ENCODE assay signal across 8 cellular contexts in the genomic region with DNA sequence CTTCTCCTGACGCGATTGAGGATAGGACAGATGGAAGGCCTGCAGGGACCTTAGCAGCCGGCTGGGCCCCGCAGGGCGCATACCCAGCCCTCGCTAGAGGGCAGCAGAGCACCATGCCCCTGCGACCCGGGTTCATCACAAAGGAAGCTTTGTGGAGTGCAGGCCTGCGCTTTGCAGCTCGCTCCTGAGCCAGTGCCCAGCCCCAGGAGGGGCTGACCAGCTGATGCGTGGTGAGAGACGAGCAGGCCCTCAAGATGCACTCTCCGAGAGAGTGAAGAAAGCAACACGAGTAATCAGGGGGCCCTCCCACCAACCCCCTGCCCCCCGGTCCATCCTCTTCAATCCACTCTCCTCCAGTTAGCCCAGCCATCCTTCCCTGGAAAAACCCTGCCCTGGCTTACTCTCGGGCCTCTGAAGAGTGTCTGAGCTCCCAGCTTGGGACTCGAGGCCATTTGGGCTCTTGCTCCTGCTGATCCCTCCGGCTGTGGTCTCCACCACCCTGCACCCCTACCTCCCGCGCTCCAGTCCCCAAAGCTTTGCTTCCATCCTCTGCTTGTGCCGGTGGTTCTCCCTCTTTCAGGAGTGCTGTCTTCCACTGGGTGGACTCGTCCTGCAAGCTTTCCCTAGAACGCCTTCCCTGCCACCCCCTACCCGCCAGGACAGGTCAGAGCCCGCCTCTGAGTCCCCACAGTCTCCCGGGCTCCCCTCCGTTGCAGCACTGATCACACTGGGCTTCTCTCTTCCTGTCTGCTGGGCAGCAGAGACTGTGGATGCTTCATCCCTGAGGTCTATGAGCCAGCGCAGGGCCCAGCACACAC. TPM values are rescaled to one million over a fixed set of nuclear protein-coding genes. Genes with fewer than 3 reads are reported as not detected.
A peak's percentile ranks its signal among the peaks of the same experiment; 100 is the strongest.
DNase-seq lines count a peak whose midpoint lies in the region; ATAC-seq, FAIRE-seq and TF ChIP-seq lines count a peak whose summit lies in the region.

No MANE protein-coding gene starts in this region.

- peaks cover 0 to 3% (median 0%) of the 10 kb centered on the region in 45 donors for H3K27me3 ChIP-seq in dorsolateral prefrontal cortex

- intact Hi-C loops in dorsolateral prefrontal cortex (cut with DNase I), result loop anchor here (1.0 to 5.0 kb wide), 4 partner anchors 44 to 184 kb away; no protein-coding TSS in a partner anchor
- intact Hi-C loops in lower leg skin (cut with DNase I; ENCODE audit: low total_unique reads), result loop anchor here (5.0 kb wide), 1 partner anchor 179 kb away; no protein-coding TSS in a partner anchor

- TF ChIP-seq POLR2A in lower leg skin (IDR thresholded peaks at IDR 0.05), result no peak

- no peak overlapping the region for H3K27ac ChIP-seq in dorsolateral prefrontal cortex

- H3K4me3 ChIP-seq in dorsolateral prefrontal cortex (no peak overlapping the region), lower leg skin (ENCODE audit: low read depth, poor library complexity, severe bottlenecking) (no peak overlapping the region)

- ATAC-seq in HG02571 (IDR thresholded peaks at IDR 0.05; ENCODE audit: unreplicated experiment), result no peak

- peak; percentile 96 for TF ChIP-seq CTCF in D721Med (IDR thresholded peaks at IDR 0.05; ENCODE audit: insufficient read depth, missing control alignments)
- TF ChIP-seq CTCF in dorsolateral prefrontal cortex (IDR thresholded peaks at IDR 0.05 in 54 of 56, conservative IDR thresholded peaks at IDR 0.05 in 2 of 56; ENCODE audit: low read depth in 1 of 56, partially characterized antibody in 56 of 56), result peak; percentile 53 to 96 (median 86)
- peak in 1 of 3 donors; percentile 26 for TF ChIP-seq CTCF in lower leg skin (IDR thresholded peaks at IDR 0.05)

- no peak for FAIRE-seq in D721Med (lab: Jason Lieb, UNC)

- DNase-seq in D721Med (ENCODE audit: insufficient read length, low spot score) (peak; percentile 78), HCEC 1CT (peak; percentile 71), NCI-H2227 (lab: John Stamatoyannopoulos, UW; ENCODE audit: unreplicated experiment) (peak; percentile 62), dorsolateral prefrontal cortex (peak; percentile 48 to 83 (median 74)), lower leg skin (ENCODE audit: low spot score in 2 of 2) (peak; percentile 44 to 90)
- peak; percentile 31 for DNase-seq in activated CD4-positive, alpha-beta T cell treated with anti-CD3 and anti-CD28 coated beads for 4 hours
- DNase-seq in stimulated activated CD4-positive, alpha-beta T cell treated with anti-CD3 and anti-CD28 coated beads, TNF-alpha, amount 100 ng/mL, for 24 hours (ENCODE audit: low read depth in 3 of 3), result peak; percentile 28 to 61 (median 31)

- 52 to 54% methylated on average over 28 of the region's 28 CpGs for WGBS in lower leg skin, 2 donors

RNA-seq across cellular contexts. Expression of a gene that starts 9.1 kb away (rescaled TPM):
- total RNA-seq in dorsolateral prefrontal cortex, result 1 to 10 TPM in 114 of 120 experiments, under 1 TPM in 6; 0.78 to 8.9 (median 3.6) TPM
- total RNA-seq in lower leg skin, result 1 to 10 TPM in 2 of 4 donors, under 1 TPM in 2; 0.53 to 5.3 (median 1.9) TPM

RNA-seq across cellular contexts. Expression of a gene that starts 30.1 kb away (rescaled TPM):
- total RNA-seq in dorsolateral prefrontal cortex (under 1 TPM in 7 of 120 experiments, not detected in 113; 0.43 to 0.99 (median 0.69) TPM), lower leg skin (not detected)

RNA-seq across cellular contexts. Expression of a gene that starts 47.1 kb away (rescaled TPM):
- total RNA-seq in dorsolateral prefrontal cortex (10 to 100 TPM in 55 of 120 experiments, 1 to 10 TPM in 65; 2.5 to 32.9 (median 9.7) TPM), lower leg skin (10 to 100 TPM in 3 of 4 donors, 1 to 10 TPM in 1; 9.4 to 16.1 (median 12.3) TPM)
